In genomic region chr10:50582766-50583762, GRCh38 we compare ENCODE assay signal across 17 cellular contexts. TPM values are rescaled to one million over a fixed set of nuclear protein-coding genes. Genes with fewer than 3 reads are reported as not detected.
A peak's percentile ranks its signal among the peaks of the same experiment; 100 is the strongest.
DNase-seq lines count a peak whose midpoint lies in the region; TF ChIP-seq lines count a peak whose summit lies in the region.
"Had no signal": no experiment of that assay in that cellular context is flagged by ENCODE, and none has a peak within 500 bp of the region (broad histone marks: within the 10 kb centered on the region; RNA-seq: fewer than 3 reads in every experiment).

No MANE protein-coding gene starts in this region.

- H3K27me3 ChIP-seq in cardiac muscle cell (no peaks in the 10 kb centered on the region), left ventricle myocardium inferior (ENCODE audit: low read depth) (no peaks in the 10 kb centered on the region), HAP-1 (ENCODE audit: low read depth) (no peaks in the 10 kb centered on the region)

- intact Hi-C loops in cardiac septum (cut with DNase I): no loop called here
- intact Hi-C loops in left ventricle myocardium inferior (cut with micrococcal nuclease): no loop called here

- CTCF ChIA-PET in RWPE1 (lab: Yijun Ruan, JAX): no interaction called here

- DNase-seq in cardiac muscle cell (ENCODE audit: low read depth in 1 of 2, low spot score in 1 of 2): no peak
- DNase-seq in cardiac septum (ENCODE audit: low spot score): no peak
- peak; percentile 33 for DNase-seq in RWPE1 (ENCODE audit: low spot score)
- DNase-seq in left ventricle myocardium inferior: no peak
- DNase-seq in HAP-1 (ENCODE audit: low spot score in 2 of 2): no peak
- no peak for DNase-seq in activated CD4-positive, alpha-beta T cell treated with anti-CD3 and anti-CD28 coated beads, Interleukin-2, amount 50 U/mL, for 4 hours
- no peak for DNase-seq in NCI-H774 (lab: John Stamatoyannopoulos, UW)
- no peak for DNase-seq in amygdala (lab: John Stamatoyannopoulos, UW)
- DNase-seq: activated B cell treated with CpG ODN at 0.5 μM for 24 hours; KG1; NCI-H1105 treated with DMSO at 0.1 percent for 48 hours; NCI-H2171; NCI-H748 treated with DMSO at 0.1 percent for 48 hours; nucleus accumbens; RPMI8226; stimulated activated naive CD8-positive, alpha-beta T cell treated with anti-CD3 and anti-CD28 coated beads, Interleukin-15, amount 100 ng/mL, for 72 hours; T-cell had no signal

- POLR2A ChIA-PET in RWPE1 (lab: Yijun Ruan, JAX; ENCODE audit: low non-redundant PET): no interaction called here

- TF ChIP-seq CTCF in cardiac muscle cell (IDR thresholded peaks at IDR 0.05; ENCODE audit: low read depth, low read length) (no peak), RWPE1 (conservative IDR thresholded peaks at IDR 0.05; ENCODE audit: low read depth) (no peak), left ventricle myocardium inferior (IDR thresholded peaks at IDR 0.05; ENCODE audit: borderline replicate concordance) (no peak)

- H3K27ac ChIP-seq in cardiac muscle cell: peak overlapping the region; percentile 67
- H3K27ac ChIP-seq in RWPE1: no peak overlapping the region
- H3K27ac ChIP-seq in left ventricle myocardium inferior (replicated peaks): peak overlapping the region; percentile 18

- H3K9me3 ChIP-seq in cardiac muscle cell (ENCODE audit: low read depth) (no peaks in the 10 kb centered on the region), left ventricle myocardium inferior (replicated peaks) (no peaks in the 10 kb centered on the region), HAP-1 (no peaks in the 10 kb centered on the region)

- in situ Hi-C loops in HAP-1 (cut with MboI; ENCODE audit: low sequenced_read_pairs): no loop called here

- no peaks in the 10 kb centered on the region for H3K36me3 ChIP-seq in cardiac muscle cell
- H3K36me3 ChIP-seq in left ventricle myocardium inferior: no peaks in the 10 kb centered on the region
- no peaks in the 10 kb centered on the region for H3K36me3 ChIP-seq in HAP-1 (replicated peaks)

- H3K4me1 ChIP-seq in cardiac muscle cell (ENCODE audit: low read depth): peaks cover 27% of the 10 kb centered on the region
- H3K4me1 ChIP-seq in left ventricle myocardium inferior: peaks cover 48% of the 10 kb centered on the region
- H3K4me1 ChIP-seq in HAP-1: peaks cover 10% of the 10 kb centered on the region

- H3K4me3 ChIP-seq in cardiac muscle cell: no peak overlapping the region
- no peak overlapping the region for H3K4me3 ChIP-seq in left ventricle myocardium inferior
- H3K4me3 ChIP-seq in HAP-1: no peak overlapping the region

RNA-seq across cellular contexts. Expression of gene SGMS1, which starts 40.7 kb away (rescaled TPM):
- total RNA-seq in cardiac muscle cell (23.0 and 41.6 TPM in 2 replicates), cardiac septum (24.3 TPM), left ventricle myocardium inferior (18.6 TPM)
- 12.1 and 29.1 TPM in 2 replicates for polyA plus RNA-seq in cardiac muscle cell
